21 cellular contexts compared by ENCODE assay signal in genomic region chr12:11681211-11681610, GRCh38.
"Had no signal": no experiment of that assay in that cellular context is flagged by ENCODE, and none has a peak within 500 bp of the region (broad histone marks: within the 10 kb centered on the region; RNA-seq: fewer than 3 reads in every experiment).

No MANE protein-coding gene starts in this region.

- H3K9ac ChIP-seq: parathyroid adenoma had no signal

- H2AFZ ChIP-seq: parathyroid adenoma had no signal

- DNase-seq: dermis blood vessel endothelial cell; effector memory CD4-positive, alpha-beta T cell; erythroblast; esophagus squamous epithelium; foreskin melanocyte; hypothalamus; immature natural killer cell; kidney glomerular epithelial cell; spleen; stimulated activated CD4-positive, alpha-beta T cell treated with anti-CD3 and anti-CD28 coated beads, Interleukin-4, amount 100 ng/mL, for 4 hours; stimulated activated naive CD8-positive, alpha-beta T cell treated with anti-CD3 and anti-CD28 coated beads, Interleukin-15, Interleukin-2, amounts not matched to agents 100 U/mL and 50 U/mL, for 24 hours; substantia nigra; testis; tibial artery had no signal

- H3K4me3 ChIP-seq: esophagus squamous epithelium, lung, right atrium auricular region, spleen, testis, tibial artery had no signal

- H3K36me3 ChIP-seq: right atrium auricular region, tibial artery had no signal

- H3K27me3 ChIP-seq: esophagus squamous epithelium, neutrophil, right atrium auricular region, spleen, testis, tibial artery had no signal

- H3K9me3 ChIP-seq: esophagus squamous epithelium, neutrophil, right atrium auricular region, testis, tibial artery had no signal

- H3K4me1 ChIP-seq: testis had no signal

- H3K27ac ChIP-seq: esophagus squamous epithelium, parathyroid adenoma, right atrium auricular region, testis had no signal

- ATAC-seq: natural killer cell treated with Interleukin-12 subunit alpha and Interleukin-12 subunit beta and Interleukin-15 and Interleukin-18, amount 100 ng/mL, for 72 hours; sciatic nerve; stimulated activated memory B cell treated with anti-CD40 and anti-IgM and Interleukin-4, amounts not matched to agents 10 μg/mL and 1 μg/mL and 100 μg/mL, for 72 hours; stimulated activated naive CD8-positive, alpha-beta T cell treated with anti-CD3 and anti-CD28 coated beads, Interleukin-15, Interleukin-2, amounts not matched to agents 100 U/mL and 50 U/mL, for 24 hours had no signal
